In genomic region chr10:71213127-71213616, GRCh38 we compare ENCODE assay signal across 8 cellular contexts. TPM values are rescaled to one million over a fixed set of nuclear protein-coding genes. Genes with fewer than 3 reads are reported as not detected.
A peak's percentile ranks its signal among the peaks of the same experiment; 100 is the strongest.
DNase-seq lines count a peak whose midpoint lies in the region; ATAC-seq and TF ChIP-seq lines count a peak whose summit lies in the region.

No MANE protein-coding gene starts in this region.

- DNase-seq in GDM1 (lab: John Stamatoyannopoulos, UW), result peak; percentile 42
- peak; percentile 25 for DNase-seq in NCI-H1417 treated with DMSO at 0.1 percent for 48 hours (lab: John Stamatoyannopoulos, UW)
- DNase-seq in activated CD4-positive, alpha-beta memory T cell treated with anti-CD3 and anti-CD28 coated beads for 36 hours, result peak; percentile 41
- no peak for DNase-seq in esophagus squamous epithelium (lab: John Stamatoyannopoulos, UW)
- DNase-seq in tibial artery, result peak; percentile 62 to 75
- DNase-seq in activated CD4-positive, CD25-positive, alpha-beta regulatory T cell (lab: John Stamatoyannopoulos, UW), result no peak

- peak in 2 of 4 donors; percentile 28 to 37 for TF ChIP-seq POLR2A in esophagus squamous epithelium (IDR thresholded peaks at IDR 0.05)

- H3K27ac Mint-ChIP-seq in activated CD4-positive, alpha-beta memory T cell treated with anti-CD3 and anti-CD28 coated beads for 36 hours, result no peak overlapping the region

- WGBS in esophagus squamous epithelium, 2 donors, result 0 to 2% methylated on average over 12 to 27 of the region's 36 CpGs

- H3K4me3 Mint-ChIP-seq in activated CD4-positive, alpha-beta memory T cell treated with anti-CD3 and anti-CD28 coated beads for 36 hours, result peak overlapping the region; percentile 37

- H3K27me3 ChIP-seq in esophagus squamous epithelium (peaks cover 0 to 32% (median 3%) of the 10 kb centered on the region in 4 donors), muscle layer of colon (ENCODE audit: control insufficient read depth in 1 of 2, insufficient read depth in 2 of 2, low read length in 2 of 2) (peaks cover 8 to 21% of the 10 kb centered on the region in 2 donors), tibial artery (peaks cover 0 to 20% of the 10 kb centered on the region in 2 donors)

- peaks cover 67% of the 10 kb centered on the region for H3K27me3 Mint-ChIP-seq in activated CD4-positive, alpha-beta memory T cell treated with anti-CD3 and anti-CD28 coated beads for 36 hours

- H3K36me3 ChIP-seq in esophagus squamous epithelium, result no peaks in the 10 kb centered on the region
- H3K36me3 ChIP-seq in muscle layer of colon (ENCODE audit: insufficient read depth, low read length), result no peaks in the 10 kb centered on the region
- no peaks in the 10 kb centered on the region for H3K36me3 ChIP-seq in tibial artery

- POLR2A ChIA-PET in activated CD4-positive, alpha-beta memory T cell treated with anti-CD3 and anti-CD28 coated beads for 36 hours (lab: Charles Lee), result no interaction called here

- ATAC-seq in HG03039 (IDR thresholded peaks at IDR 0.05; ENCODE audit: unreplicated experiment), result no peak

- H3K9ac ChIP-seq in muscle layer of colon (ENCODE audit: low read length), result no peak overlapping the region

- no peaks in the 10 kb centered on the region for H3K36me3 Mint-ChIP-seq in activated CD4-positive, alpha-beta memory T cell treated with anti-CD3 and anti-CD28 coated beads for 36 hours

- peaks cover 10% of the 10 kb centered on the region for H3K4me1 Mint-ChIP-seq in activated CD4-positive, alpha-beta memory T cell treated with anti-CD3 and anti-CD28 coated beads for 36 hours (ENCODE audit: low read depth)

- no peaks in the 10 kb centered on the region for H3K9me3 ChIP-seq in esophagus squamous epithelium
- no peaks in the 10 kb centered on the region for H3K9me3 ChIP-seq in muscle layer of colon (ENCODE audit: low read length)
- H3K9me3 ChIP-seq in tibial artery, result no peaks in the 10 kb centered on the region

- peak overlapping the region; percentile 67 to 94 (median 81) for H3K4me3 ChIP-seq in esophagus squamous epithelium
- H3K4me3 ChIP-seq in muscle layer of colon (ENCODE audit: low read depth in 1 of 2, low read length in 2 of 2), result peak overlapping the region; percentile 66 to 77
- H3K4me3 ChIP-seq in tibial artery, result peak overlapping the region; percentile 70 to 88

- H3K27ac ChIP-seq in esophagus squamous epithelium (peak overlapping the region; percentile 89 to 95 (median 92)), muscle layer of colon (ENCODE audit: low read depth, low read length) (peak overlapping the region; percentile 57), tibial artery (peak overlapping the region; percentile 69 to 89)

- intact Hi-C loops in activated CD4-positive, alpha-beta memory T cell treated with anti-CD3 and anti-CD28 coated beads for 36 hours (cut with micrococcal nuclease), result no loop called here
- intact Hi-C loops in esophagus squamous epithelium (cut with DNase I) (no loop called here), tibial artery (cut with DNase I; ENCODE audit: low total_unique reads) (no loop called here)

- H3K4me1 ChIP-seq in esophagus squamous epithelium, result peaks cover 12 to 71% (median 24%) of the 10 kb centered on the region in 3 donors
- peaks cover 31% of the 10 kb centered on the region for H3K4me1 ChIP-seq in muscle layer of colon (ENCODE audit: insufficient read depth, low read length)
- peaks cover 0 to 55% (median 33%) of the 10 kb centered on the region in 4 donors for H3K4me1 ChIP-seq in tibial artery

- no peaks in the 10 kb centered on the region for H3K9me3 Mint-ChIP-seq in activated CD4-positive, alpha-beta memory T cell treated with anti-CD3 and anti-CD28 coated beads for 36 hours

- CTCF ChIA-PET in activated CD4-positive, alpha-beta memory T cell treated with anti-CD3 and anti-CD28 coated beads for 36 hours (lab: Charles Lee), result no interaction called here

- TF ChIP-seq CTCF in esophagus squamous epithelium (IDR thresholded peaks at IDR 0.05) (no peak), tibial artery (IDR thresholded peaks at IDR 0.05) (no peak)

RNA-seq across cellular contexts. Expression of gene UNC5B, which starts 0.8 kb away (rescaled TPM):
- total RNA-seq in activated CD4-positive, alpha-beta memory T cell treated with anti-CD3 and anti-CD28 coated beads for 36 hours, result under 1 TPM in 1 of 2 experiments, not detected in 1; 0.02 TPM
- total RNA-seq in esophagus squamous epithelium, result 10 to 100 TPM; 18.9 to 48.1 (median 28.4) TPM

Comparison
In these comparisons a context has a peak if more than half of its experiments do, and no peak if none do; other contexts are left out.
1. DNase-seq: peak in GDM1 (single experiment), NCI-H1417 treated with DMSO at 0.1 percent for 48 hours (single experiment), activated CD4-positive, alpha-beta memory T cell treated with anti-CD3 and anti-CD28 coated beads for 36 hours (single experiment) and tibial artery (2 of 2); none in esophagus squamous epithelium (single experiment) and activated CD4-positive, CD25-positive, alpha-beta regulatory T cell (0 of 4).
2. RNA of gene UNC5B, which starts 0.8 kb away (total RNA-seq): 18.9 to 48.1 TPM in esophagus squamous epithelium; 0.02 TPM in activated CD4-positive, alpha-beta memory T cell treated with anti-CD3 and anti-CD28 coated beads for 36 hours; every median in the first group is over 10 times any median in the second.
3. Peak in every context shown above with its lines, with median percentiles within 50 percentile points of each other: H3K27ac ChIP-seq and H3K4me3 ChIP-seq.